Comparison of ENCODE assay signal across 16 cellular contexts in genomic region chr1:218305447-218306064, GRCh38.
"Had no signal": no experiment of that assay in that cellular context is flagged by ENCODE, and none has a peak within 500 bp of the region (broad histone marks: within the 10 kb centered on the region; RNA-seq: fewer than 3 reads in every experiment).

No MANE protein-coding gene starts in this region.

- H3K27ac ChIP-seq: epithelial cell of prostate, left lung, prostate gland, thoracic aorta, vagina had no signal

- DNase-seq: activated naive CD4-positive, alpha-beta T cell treated with Interleukin-2 at 50 U/mL for 16 hours; activated naive CD8-positive, alpha-beta T cell treated with anti-CD3 and anti-CD28 coated beads for 36 hours; activated T-cell treated with anti-CD3 and anti-CD28 coated beads, Interleukin-2, amount 50 U/mL, for 1 hour; cerebellar nuclear complex; immature natural killer cell; left lung; mammary epithelial cell; naive thymus-derived CD8-positive, alpha-beta T cell; stimulated activated CD4-positive, alpha-beta T cell treated with anti-CD3 and anti-CD28 coated beads, Interleukin-4, amount 100 ng/mL, for 24 hours; stimulated activated naive CD4-positive, alpha-beta T cell treated with Interleukin-2 at 50 U/mL for 16 hours; T-helper 9 cell had no signal

- FAIRE-seq: astrocyte had no signal

- ATAC-seq: left lung; naive thymus-derived CD8-positive, alpha-beta T cell had no signal

- H3K4me3 ChIP-seq: left lung, prostate gland, thoracic aorta, vagina had no signal

- H3K4me1 ChIP-seq: left lung, prostate gland had no signal

- H3K36me3 ChIP-seq: prostate gland, thoracic aorta had no signal

- H3K9me3 ChIP-seq: left lung, prostate gland, thoracic aorta, vagina had no signal

- H3K27me3 ChIP-seq: left lung, vagina had no signal
